ENCODE assay signal across 27 cellular contexts in genomic region chr16:77859493-77860232, GRCh38.
"Had no signal": no experiment of that assay in that cellular context is flagged by ENCODE, and none has a peak within 500 bp of the region (broad histone marks: within the 10 kb centered on the region; RNA-seq: fewer than 3 reads in every experiment).

No MANE protein-coding gene starts in this region.

- H3K4me1 ChIP-seq: parathyroid adenoma, psoas muscle, suprapubic skin, upper lobe of right lung had no signal

- H3K36me3 ChIP-seq: neural progenitor cell, neutrophil, suprapubic skin, thoracic aorta, upper lobe of right lung had no signal

- H3K27ac ChIP-seq: hepatocyte, neural progenitor cell, neutrophil, parathyroid adenoma, psoas muscle, skin epidermis, suprapubic skin, thoracic aorta, tibial artery, upper lobe of right lung had no signal

- H3K27me3 ChIP-seq: hepatocyte, neural progenitor cell, tibial artery, upper lobe of right lung had no signal

- ATAC-seq: left lobe of liver; natural killer cell; psoas muscle; sciatic nerve; stimulated activated effector memory CD8-positive, alpha-beta T cell treated with anti-CD3 and anti-CD28 coated beads, Interleukin-12 subunit alpha, Interleukin-12 subunit beta, amount 100 ng/mL, for 72 hours; upper lobe of right lung had no signal

- DNase-seq: head of caudate nucleus; islet precursor cell; mesendoderm; naive B cell; natural killer cell; nephron progenitor cell; occipital lobe; psoas muscle; stimulated activated CD4-positive, alpha-beta T cell treated with anti-CD3 and anti-CD28 coated beads, Interleukin-12 subunit alpha, Interleukin-12 subunit beta, amount 100 ng/mL, for 4 hours; stimulated activated CD4-positive, alpha-beta T cell treated with anti-CD3 and anti-CD28 coated beads, Interleukin-15, amount 100 ng/mL, for 24 hours; stimulated activated CD4-positive, alpha-beta T cell treated with anti-CD3 and anti-CD28 coated beads, Interleukin-2, amount 100 ng/mL, for 24 hours; stimulated activated CD4-positive, alpha-beta T cell treated with anti-CD3 and anti-CD28 coated beads, Interleukin-4, amount 100 ng/mL, for 24 hours; stimulated activated naive CD4-positive, alpha-beta T cell; tibial artery; trophoblast cell; upper lobe of right lung had no signal

- H3K4me3 ChIP-seq: hepatocyte, lung, neural progenitor cell, psoas muscle, skin epidermis, suprapubic skin, thoracic aorta, tibial artery, upper lobe of right lung had no signal

- H3K9me3 ChIP-seq: neutrophil, psoas muscle, suprapubic skin, thoracic aorta, tibial artery, upper lobe of right lung had no signal
